12 cellular contexts compared by ENCODE assay signal in the genomic region with DNA sequence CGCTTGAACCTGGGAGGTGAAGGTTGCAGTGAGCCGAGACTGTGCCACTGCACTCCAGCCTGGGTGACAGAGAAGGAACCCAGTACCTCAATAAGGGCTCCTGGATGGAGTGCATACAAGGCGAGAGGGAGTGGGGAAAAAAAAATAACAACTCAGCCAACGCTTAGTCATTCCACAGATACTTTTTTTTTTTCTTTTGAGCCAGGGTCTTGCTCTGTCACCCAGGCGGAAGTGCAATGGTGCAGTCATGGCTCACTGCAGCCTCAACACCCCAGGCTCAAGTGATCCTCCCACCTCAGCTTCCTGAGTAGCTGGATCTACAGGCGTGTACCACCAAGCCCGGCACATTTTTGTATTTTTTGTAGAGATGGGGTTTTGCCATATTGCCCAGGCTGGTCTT. TPM values are rescaled to one million over a fixed set of nuclear protein-coding genes. Genes with fewer than 3 reads are reported as not detected.
DNase-seq lines count a peak whose midpoint lies in the region; ATAC-seq, FAIRE-seq and TF ChIP-seq lines count a peak whose summit lies in the region.
"Had no signal": no experiment of that assay in that cellular context is flagged by ENCODE, and none has a peak within 500 bp of the region (broad histone marks: within the 10 kb centered on the region; RNA-seq: fewer than 3 reads in every experiment).

No MANE protein-coding gene starts in this region.

- H2BK12ac ChIP-seq in neuronal stem cell (ENCODE audit: low read length): no peak overlapping the region

- no peak overlapping the region for H3K4me3 Mint-ChIP-seq in nephron progenitor cell
- H3K4me3 Mint-ChIP-seq: effector memory CD8-positive, alpha-beta T cell; neural crest cell had no signal

- no peak overlapping the region for H4K91ac ChIP-seq in neuronal stem cell (ENCODE audit: low read depth, low read length, poor library complexity)

- peak; percentile 63 for ATAC-seq in HG03432 (IDR thresholded peaks at IDR 0.05; ENCODE audit: unreplicated experiment)
- no peak for ATAC-seq in GM18909 (IDR thresholded peaks at IDR 0.05; ENCODE audit: poor library complexity, unreplicated experiment)
- no peak for ATAC-seq in HG03469 (IDR thresholded peaks at IDR 0.05; ENCODE audit: unreplicated experiment)
- no peak for ATAC-seq in HG03045 (IDR thresholded peaks at IDR 0.05; ENCODE audit: unreplicated experiment)
- ATAC-seq: effector memory CD8-positive, alpha-beta T cell; stimulated activated naive CD8-positive, alpha-beta T cell treated with anti-CD3 and anti-CD28 coated beads, Interleukin-15, Interleukin-2, amounts not matched to agents 100 U/mL and 50 U/mL, for 24 hours had no signal

- H3K9ac ChIP-seq in neuronal stem cell (ENCODE audit: low read depth, low read length, poor library complexity): no peak overlapping the region

- no peak overlapping the region for H2BK5ac ChIP-seq in neuronal stem cell (ENCODE audit: low read length)

- no peak overlapping the region for H4K8ac ChIP-seq in neuronal stem cell (ENCODE audit: low read depth, low read length)

- TF ChIP-seq CTCF in nephron progenitor cell (IDR thresholded peaks at IDR 0.05): no peak

- H3K9me3 ChIP-seq in neuronal stem cell (replicated peaks in 1 of 2; ENCODE audit: control insufficient read depth in 2 of 2, insufficient read depth in 1 of 2, low read depth in 1 of 2, low read length in 2 of 2): no peaks in the 10 kb centered on the region

- no peak overlapping the region for H3K27ac ChIP-seq in neuronal stem cell (replicated peaks; ENCODE audit: low read length)

- no peak overlapping the region for H3K14ac ChIP-seq in neuronal stem cell (ENCODE audit: low read length)

- H3K27me3 ChIP-seq in neuronal stem cell (ENCODE audit: control insufficient read depth in 3 of 3, insufficient read depth in 3 of 3, low read depth in 1 of 3, low read length in 3 of 3): peaks cover 0 to 11% (median 0%) of the 10 kb centered on the region in 3 experiments

- no peak for TF ChIP-seq POLR2A in GM12892 (IDR thresholded peaks at IDR 0.05; ENCODE audit: low read depth, low read length)

- no peak overlapping the region for H2BK120ac ChIP-seq in neuronal stem cell (ENCODE audit: low read depth, low read length)

- no peak overlapping the region for H3K4ac ChIP-seq in neuronal stem cell (ENCODE audit: low read length)

- H3K27ac Mint-ChIP-seq in nephron progenitor cell: peak overlapping the region; percentile 42

- no CpG with 5 or more reads among the region's 7 CpGs for WGBS in neuronal stem cell (ENCODE audit: extremely low coverage in 2 of 2, insufficient read length in 2 of 2, insufficient replicate concordance in 1 of 2), 2 donors

- no peaks in the 10 kb centered on the region for H3K36me3 Mint-ChIP-seq in nephron progenitor cell (ENCODE audit: low read depth)

- no peak for DNase-seq in GM12892 (ENCODE audit: insufficient read length)
- peak; percentile 46 for DNase-seq in astrocyte of the hippocampus (ENCODE audit: low read depth, low spot score)
- DNase-seq in nephron progenitor cell: no peak
- DNase-seq in neuronal stem cell (ENCODE audit: low spot score): no peak
- DNase-seq: DMS153; effector memory CD8-positive, alpha-beta T cell; stimulated activated naive CD8-positive, alpha-beta T cell treated with anti-CD3 and anti-CD28 coated beads, Interleukin-15, Interleukin-2, amounts not matched to agents 100 U/mL and 50 U/mL, for 24 hours had no signal

- no peaks in the 10 kb centered on the region for H3K79me1 ChIP-seq in neuronal stem cell (ENCODE audit: low read depth, low read length)

- no peak overlapping the region for H3K4me3 ChIP-seq in neuronal stem cell (ENCODE audit: low read length in 2 of 2)

- H2AFZ ChIP-seq in neuronal stem cell (ENCODE audit: low read length): no peak overlapping the region

- H3K23ac ChIP-seq in neuronal stem cell (ENCODE audit: low read depth, low read length, poor library complexity): no peak overlapping the region

- peaks cover 9% of the 10 kb centered on the region for H3K27me3 Mint-ChIP-seq in nephron progenitor cell (ENCODE audit: low read depth, poor library complexity)

- no peaks in the 10 kb centered on the region for H3K9me3 Mint-ChIP-seq in nephron progenitor cell
- H3K9me3 Mint-ChIP-seq: effector memory CD8-positive, alpha-beta T cell; neural crest cell had no signal

- no peak overlapping the region for H2AK5ac ChIP-seq in neuronal stem cell (ENCODE audit: low read depth, low read length)

- peaks cover 6 to 13% of the 10 kb centered on the region in 2 donors for H3K4me1 ChIP-seq in neuronal stem cell (ENCODE audit: control insufficient read depth in 2 of 2, insufficient read depth in 1 of 2, low read depth in 1 of 2, low read length in 2 of 2)

- H3K4me1 Mint-ChIP-seq in nephron progenitor cell: peaks cover 68% of the 10 kb centered on the region

- no peaks in the 10 kb centered on the region for H3K36me3 ChIP-seq in neuronal stem cell (replicated peaks in 1 of 2; ENCODE audit: control insufficient read depth in 2 of 2, insufficient read depth in 2 of 2, low read length in 2 of 2)

- H2BK15ac ChIP-seq in neuronal stem cell (ENCODE audit: low read length): no peak overlapping the region

- FAIRE-seq in GM12892 (lab: Jason Lieb, UNC): peak; percentile 58

- no peak overlapping the region for H3K18ac ChIP-seq in neuronal stem cell (ENCODE audit: low read length)

- H3K4me2 ChIP-seq in neuronal stem cell (ENCODE audit: insufficient read depth, low read length, poor library complexity, severe bottlenecking): no peak overlapping the region

RNA-seq across cellular contexts. Expression of a gene that starts 59.5 kb away (rescaled TPM):
- not detected for polyA plus RNA-seq in GM12892 (2012; ENCODE audit: missing spikeins)
- polyA plus RNA-seq in neuronal stem cell (2013, experiment 1 of 2): 0.40 TPM
- polyA plus RNA-seq in neuronal stem cell (2013, experiment 2 of 2): 0.47 TPM
